Comparison of ENCODE assay signal across 19 cellular contexts in genomic region chr7:405489-406211, GRCh38.
DNase-seq lines count a peak whose midpoint lies in the region; ATAC-seq and TF ChIP-seq lines count a peak whose summit lies in the region.
"Had no signal": no experiment of that assay in that cellular context is flagged by ENCODE, and none has a peak within 500 bp of the region (broad histone marks: within the 10 kb centered on the region; RNA-seq: fewer than 3 reads in every experiment).

No MANE protein-coding gene starts in this region.

- TF ChIP-seq CTCF in GM23338 (conservative IDR thresholded peaks at IDR 0.05; ENCODE audit: low read depth in 2 of 2) (no peak), left ventricle myocardium inferior (IDR thresholded peaks at IDR 0.05; ENCODE audit: borderline replicate concordance) (no peak), osteoblast (IDR thresholded peaks at IDR 0.05; ENCODE audit: extremely low read depth, low read depth, low read length) (no peak), A673 (conservative IDR thresholded peaks at IDR 0.05; ENCODE audit: low read depth, low read length) (no peak)

- no peaks in the 10 kb centered on the region for H3K9me2 ChIP-seq in GM23338 (ENCODE audit: insufficient read depth)

- H3K79me2 ChIP-seq in GM23338 (replicated peaks; ENCODE audit: insufficient read depth) (no peaks in the 10 kb centered on the region), osteoblast (ENCODE audit: insufficient read depth, low read length) (no peaks in the 10 kb centered on the region)

- peaks cover 7% of the 10 kb centered on the region for H3K27me3 Mint-ChIP-seq in GM23338 (ENCODE audit: insufficient read depth, low read depth, poor library complexity)
- H3K27me3 Mint-ChIP-seq in activated T-helper 17 cell treated with anti-CD3 and anti-CD28 coated beads, Interleukin-2, amount 50 U/mL, for 72 hours: peaks cover 12% of the 10 kb centered on the region
- H3K27me3 Mint-ChIP-seq in activated CD4-positive, alpha-beta T cell treated with anti-CD3 and anti-CD28 coated beads, Interleukin-2, amount 10 ng/mL, durations not matched to agents 7 days and 5 days: no peaks in the 10 kb centered on the region
- H3K27me3 Mint-ChIP-seq: activated naive CD4-positive, alpha-beta T cell treated with anti-CD3 and anti-CD28 coated beads, Interleukin-2, amount 50 U/mL, for 24 hours had no signal

- no peaks in the 10 kb centered on the region for H3K36me3 ChIP-seq in BLaER1
- no peaks in the 10 kb centered on the region for H3K36me3 ChIP-seq in GM23338 (ENCODE audit: insufficient read depth)
- H3K36me3 ChIP-seq in left ventricle myocardium inferior: no peaks in the 10 kb centered on the region
- H3K36me3 ChIP-seq in osteoblast (ENCODE audit: insufficient read depth, low read length): no peaks in the 10 kb centered on the region
- H3K36me3 ChIP-seq in A673 (ENCODE audit: insufficient read depth, low read length, poor library complexity, severe bottlenecking): no peaks in the 10 kb centered on the region

- intact Hi-C loops in left ventricle myocardium inferior (cut with micrococcal nuclease): no loop called here
- intact Hi-C loops in A673 (cut with micrococcal nuclease; ENCODE audit: unreplicated experiment): no loop called here

- H3K4me3 ChIP-seq in BLaER1 (no peak overlapping the region), GM23338 (no peak overlapping the region), left ventricle myocardium inferior (no peak overlapping the region), osteoblast (ENCODE audit: insufficient read depth, low read length) (no peak overlapping the region), A673 (ENCODE audit: low read depth, low read length, poor library complexity, severe bottlenecking) (no peak overlapping the region)
- H3K4me3 ChIP-seq: mucosa of descending colon had no signal

- H3F3A ChIP-seq in GM23338 (replicated peaks; ENCODE audit: low read depth): no peaks in the 10 kb centered on the region

- H3K27me3 ChIP-seq in BLaER1 (no peaks in the 10 kb centered on the region), GM23338 (ENCODE audit: insufficient read depth) (no peaks in the 10 kb centered on the region), left ventricle myocardium inferior (ENCODE audit: low read depth) (peaks cover 72% of the 10 kb centered on the region), osteoblast (ENCODE audit: insufficient read depth, low read length) (peaks cover 30% of the 10 kb centered on the region), A673 (replicated peaks; ENCODE audit: insufficient read depth, low read depth, low read length, poor library complexity) (peaks cover 57% of the 10 kb centered on the region)

- peaks cover 4% of the 10 kb centered on the region; the same call in 2 of the 3 replicates for H3K4me1 Mint-ChIP-seq in GM23338
- H3K4me1 Mint-ChIP-seq in activated T-helper 17 cell treated with anti-CD3 and anti-CD28 coated beads, Interleukin-2, amount 50 U/mL, for 72 hours: no peaks in the 10 kb centered on the region
- H3K4me1 Mint-ChIP-seq in activated CD4-positive, alpha-beta T cell treated with anti-CD3 and anti-CD28 coated beads, Interleukin-2, amount 10 ng/mL, durations not matched to agents 7 days and 5 days: no peaks in the 10 kb centered on the region
- H3K4me1 Mint-ChIP-seq: activated naive CD4-positive, alpha-beta T cell treated with anti-CD3 and anti-CD28 coated beads, Interleukin-2, amount 50 U/mL, for 24 hours had no signal

- no TSS peak for BruUV-seq in A673 (replicated peaks; lab: Mats Ljungman, UMichigan)

- ATAC-seq in GM23338: peak; percentile 54
- ATAC-seq in activated T-helper 17 cell treated with anti-CD3 and anti-CD28 coated beads, Interleukin-2, amount 50 U/mL, for 72 hours (replicated peaks): no peak
- ATAC-seq: HCT116, mucosa of descending colon, PC-3 had no signal

- H3K9me3 Mint-ChIP-seq in GM23338: peaks cover 12% of the 10 kb centered on the region
- no peaks in the 10 kb centered on the region for H3K9me3 Mint-ChIP-seq in activated T-helper 17 cell treated with anti-CD3 and anti-CD28 coated beads, Interleukin-2, amount 50 U/mL, for 72 hours
- H3K9me3 Mint-ChIP-seq in activated CD4-positive, alpha-beta T cell treated with anti-CD3 and anti-CD28 coated beads, Interleukin-2, amount 10 ng/mL, durations not matched to agents 7 days and 5 days: no peaks in the 10 kb centered on the region
- H3K9me3 Mint-ChIP-seq: activated naive CD4-positive, alpha-beta T cell treated with anti-CD3 and anti-CD28 coated beads, Interleukin-2, amount 50 U/mL, for 24 hours had no signal

- H3K9ac ChIP-seq in BLaER1: no peak overlapping the region; the same call in 1 of the 2 replicates
- H3K9ac ChIP-seq: KMS-11 had no signal

- POLR2A ChIA-PET in A673 (lab: Charles Lee; ENCODE audit: low non-redundant PET): no interaction called here
- POLR2A ChIA-PET in activated CD4-positive, alpha-beta T cell treated with anti-CD3 and anti-CD28 coated beads, Interleukin-2, amount 10 ng/mL, durations not matched to agents 7 days and 5 days (lab: Charles Lee): no interaction called here

- no peak overlapping the region for H3K4me3 Mint-ChIP-seq in GM23338
- H3K4me3 Mint-ChIP-seq in activated T-helper 17 cell treated with anti-CD3 and anti-CD28 coated beads, Interleukin-2, amount 50 U/mL, for 72 hours: no peak overlapping the region
- no peak overlapping the region for H3K4me3 Mint-ChIP-seq in activated CD4-positive, alpha-beta T cell treated with anti-CD3 and anti-CD28 coated beads, Interleukin-2, amount 10 ng/mL, durations not matched to agents 7 days and 5 days
- H3K4me3 Mint-ChIP-seq: activated naive CD4-positive, alpha-beta T cell treated with anti-CD3 and anti-CD28 coated beads, Interleukin-2, amount 50 U/mL, for 24 hours had no signal

- peaks cover 5% of the 10 kb centered on the region; the same call in 2 of the 3 replicates for H3K36me3 Mint-ChIP-seq in GM23338 (ENCODE audit: low read depth)
- no peaks in the 10 kb centered on the region for H3K36me3 Mint-ChIP-seq in activated T-helper 17 cell treated with anti-CD3 and anti-CD28 coated beads, Interleukin-2, amount 50 U/mL, for 72 hours (ENCODE audit: low read depth)
- H3K36me3 Mint-ChIP-seq in activated CD4-positive, alpha-beta T cell treated with anti-CD3 and anti-CD28 coated beads, Interleukin-2, amount 10 ng/mL, durations not matched to agents 7 days and 5 days (ENCODE audit: low read depth): no peaks in the 10 kb centered on the region
- H3K36me3 Mint-ChIP-seq: activated naive CD4-positive, alpha-beta T cell treated with anti-CD3 and anti-CD28 coated beads, Interleukin-2, amount 50 U/mL, for 24 hours had no signal

- H2AFZ ChIP-seq in GM23338 (no peak overlapping the region), osteoblast (ENCODE audit: low read length) (no peak overlapping the region)

- no peak overlapping the region for H3K27ac Mint-ChIP-seq in GM23338
- H3K27ac Mint-ChIP-seq in activated T-helper 17 cell treated with anti-CD3 and anti-CD28 coated beads, Interleukin-2, amount 50 U/mL, for 72 hours: no peak overlapping the region
- H3K27ac Mint-ChIP-seq in activated CD4-positive, alpha-beta T cell treated with anti-CD3 and anti-CD28 coated beads, Interleukin-2, amount 10 ng/mL, durations not matched to agents 7 days and 5 days: no peak overlapping the region
- H3K27ac Mint-ChIP-seq: activated naive CD4-positive, alpha-beta T cell treated with anti-CD3 and anti-CD28 coated beads, Interleukin-2, amount 50 U/mL, for 24 hours had no signal

- H4K20me1 ChIP-seq in BLaER1: no peaks in the 10 kb centered on the region
- no peaks in the 10 kb centered on the region for H4K20me1 ChIP-seq in GM23338 (replicated peaks; ENCODE audit: insufficient read depth)
- no peaks in the 10 kb centered on the region for H4K20me1 ChIP-seq in osteoblast (ENCODE audit: insufficient read depth, low read length)

- H3K9me3 ChIP-seq in BLaER1: peaks cover 19% of the 10 kb centered on the region
- H3K9me3 ChIP-seq in left ventricle myocardium inferior (replicated peaks): no peaks in the 10 kb centered on the region
- no peaks in the 10 kb centered on the region for H3K9me3 ChIP-seq in osteoblast (ENCODE audit: low read depth, low read length)
- no peaks in the 10 kb centered on the region for H3K9me3 ChIP-seq in A673 (ENCODE audit: low read depth, low read length, poor library complexity, severe bottlenecking)
- H3K9me3 ChIP-seq: mucosa of descending colon had no signal

- CTCF ChIA-PET in A673 (lab: Charles Lee): no interaction called here
- CTCF ChIA-PET in activated CD4-positive, alpha-beta T cell treated with anti-CD3 and anti-CD28 coated beads, Interleukin-2, amount 10 ng/mL, durations not matched to agents 7 days and 5 days (lab: Charles Lee): no interaction called here

- peak overlapping the region; percentile 18; the same call in 1 of the 2 replicates for H3K27ac ChIP-seq in BLaER1
- no peak overlapping the region for H3K27ac ChIP-seq in GM23338 (ENCODE audit: low read depth)
- H3K27ac ChIP-seq in left ventricle myocardium inferior (replicated peaks): no peak overlapping the region
- H3K27ac ChIP-seq in osteoblast (ENCODE audit: low read depth, low read length): no peak overlapping the region
- H3K27ac ChIP-seq in A673 (ENCODE audit: low read depth, low read length, poor library complexity, severe bottlenecking): no peak overlapping the region
- H3K27ac ChIP-seq: KMS-11 had no signal

- H3K4me2 ChIP-seq in BLaER1: peak overlapping the region; percentile 68
- no peak overlapping the region for H3K4me2 ChIP-seq in GM23338
- H3K4me2 ChIP-seq in osteoblast (ENCODE audit: insufficient read depth, low read length): no peak overlapping the region
- H3K4me2 ChIP-seq: KMS-11 had no signal

- DNase-seq in GM23338 (ENCODE audit: low spot score): no peak
- peak; percentile 10 for DNase-seq in left ventricle myocardium inferior
- peak; percentile 59 for DNase-seq in osteoblast (ENCODE audit: insufficient read length, low spot score, missing footprints)
- DNase-seq in A673 (ENCODE audit: low spot score): no peak
- DNase-seq in activated CD4-positive, alpha-beta T cell treated with anti-CD3 and anti-CD28 coated beads, Interleukin-2, amount 10 ng/mL, durations not matched to agents 7 days and 5 days: no peak
- DNase-seq in putamen (ENCODE audit: low spot score): no peak
- DNase-seq: AML-193; NCI-H1092 treated with DMSO at 0.1 percent for 48 hours; NCI-H2107; NCI-H774; occipital lobe; PC-3; stimulated activated CD4-positive, alpha-beta T cell treated with anti-CD3 and anti-CD28 coated beads, Interleukin-4, amount 100 ng/mL, for 1 hour had no signal

- H3K4me1 ChIP-seq in BLaER1 (peaks cover 66% of the 10 kb centered on the region), GM23338 (ENCODE audit: insufficient read depth) (no peaks in the 10 kb centered on the region), left ventricle myocardium inferior (no peaks in the 10 kb centered on the region), osteoblast (ENCODE audit: insufficient read depth, low read length) (no peaks in the 10 kb centered on the region), A673 (ENCODE audit: insufficient read depth, low read length, poor library complexity, severe bottlenecking) (no peaks in the 10 kb centered on the region)

TF ChIP-seq in GM23338, 12 proteins besides CTCF, POLR2A, EP300 and RAD21 (continues in another document):
- no peak for TF ChIP-seq CREB1 (CRISPR knock-in tag; IDR thresholded peaks at IDR 0.05; ENCODE audit: low read depth)
- no peak for TF ChIP-seq JUNB (IDR thresholded peaks at IDR 0.05; ENCODE audit: unreplicated experiment)
- no peak for TF ChIP-seq POLR2AphosphoS5 (IDR thresholded peaks at IDR 0.05; ENCODE audit: low read depth)
- TF ChIP-seq ZNF331 (CRISPR knock-in tag; IDR thresholded peaks at IDR 0.05; ENCODE audit: low read depth): no peak

Comparison
In these comparisons a context has a peak if more than half of its experiments do, and no peak if none do; other contexts are left out.
1. DNase-seq: peak in left ventricle myocardium inferior (single experiment) and osteoblast (single experiment); none in GM23338 (single experiment), A673 (single experiment), activated CD4-positive, alpha-beta T cell treated with anti-CD3 and anti-CD28 coated beads, Interleukin-2, amount 10 ng/mL, durations not matched to agents 7 days and 5 days (single experiment) and putamen (single experiment).